Comparison of ENCODE assay signal across 15 cellular contexts in genomic region chr11:8532475-8532874, GRCh38.
DNase-seq lines count a peak whose midpoint lies in the region; ATAC-seq lines count a peak whose summit lies in the region.
"Had no signal": no experiment of that assay in that cellular context is flagged by ENCODE, and none has a peak within 500 bp of the region (broad histone marks: within the 10 kb centered on the region; RNA-seq: fewer than 3 reads in every experiment).

No MANE protein-coding gene starts in this region.

- ATAC-seq in GM18508 (IDR thresholded peaks at IDR 0.05; ENCODE audit: insufficient read depth, unreplicated experiment), result peak; percentile 58
- ATAC-seq in GM21381 (IDR thresholded peaks at IDR 0.05; ENCODE audit: unreplicated experiment), result peak; percentile 66
- ATAC-seq in HG02970 (IDR thresholded peaks at IDR 0.05; ENCODE audit: low FRiP score, unreplicated experiment), result peak; percentile 63
- ATAC-seq: stimulated activated naive CD8-positive, alpha-beta T cell treated with anti-CD3 and anti-CD28 coated beads, Interleukin-15, Interleukin-2, amounts not matched to agents 100 U/mL and 50 U/mL, for 24 hours; T-cell had no signal

- DNase-seq in NAMALWA (ENCODE audit: low spot score), result peak; percentile 33
- no peak for DNase-seq in NCI-H187 (lab: John Stamatoyannopoulos, UW)
- DNase-seq in stimulated activated CD4-positive, alpha-beta T cell treated with anti-CD3 and anti-CD28 coated beads, Interleukin-1b, Interleukin-23, amount 100 ng/mL, for 48 hours, result no peak
- DNase-seq in occipital lobe (lab: John Stamatoyannopoulos, UW), result no peak
- DNase-seq in NCI-H2196 (lab: John Stamatoyannopoulos, UW; ENCODE audit: unreplicated experiment), result no peak
- DNase-seq: activated CD4-positive, alpha-beta T cell treated with anti-CD3 and anti-CD28 coated beads, Interleukin-2, amount 50 U/mL, for 48 hours; activated gamma-delta T cell treated with Interleukin-2 at 50 U/mL for 16 hours; GOT3; PC-9; stimulated activated CD4-positive, alpha-beta T cell treated with anti-CD3 and anti-CD28 coated beads, Interleukin-2, amount 100 ng/mL, for 24 hours; stimulated activated naive CD8-positive, alpha-beta T cell treated with anti-CD3 and anti-CD28 coated beads, Interleukin-15, Interleukin-2, amounts not matched to agents 100 U/mL and 50 U/mL, for 24 hours; T-cell had no signal
